ENCODE assay signal across 13 cellular contexts in the genomic region with DNA sequence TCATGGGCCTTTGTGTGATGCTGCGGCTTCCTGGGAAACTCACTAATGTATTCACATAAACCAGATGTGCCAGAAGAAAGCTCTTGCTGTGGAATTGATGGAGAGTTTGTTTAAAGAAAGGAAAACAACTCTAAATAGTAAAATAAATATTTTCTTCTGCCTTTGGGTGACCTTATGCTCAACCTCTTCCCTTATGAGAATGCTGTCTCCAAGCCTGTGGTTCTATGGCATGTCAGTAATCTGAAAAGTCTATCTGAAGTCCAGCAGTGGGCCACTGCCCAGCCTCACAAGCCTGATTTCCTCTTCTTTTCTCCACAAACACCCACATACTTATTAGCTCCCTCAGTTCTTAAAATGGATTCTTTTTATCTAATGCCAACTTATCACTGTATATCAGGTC. TPM values are rescaled to one million over a fixed set of nuclear protein-coding genes. Genes with fewer than 3 reads are reported as not detected.
A peak's percentile ranks its signal among the peaks of the same experiment; 100 is the strongest.
DNase-seq lines count a peak whose midpoint lies in the region; ATAC-seq and TF ChIP-seq lines count a peak whose summit lies in the region.
"Had no signal": no experiment of that assay in that cellular context is flagged by ENCODE, and none has a peak within 500 bp of the region (broad histone marks: within the 10 kb centered on the region; RNA-seq: fewer than 3 reads in every experiment).

No MANE protein-coding gene starts in this region.

- peak; percentile 52 for DNase-seq in HFFc6
- peak; percentile 75 for DNase-seq in brain pericyte (ENCODE audit: low read depth, low spot score)
- DNase-seq in lower lobe of right lung = no peak
- DNase-seq in vagina (ENCODE audit: extremely low spot score in 2 of 2) = no peak
- DNase-seq in stimulated activated CD4-positive, alpha-beta T cell treated with anti-CD3 and anti-CD28 coated beads, Interleukin-1b, Interleukin-23, amount 100 ng/mL, for 48 hours = no peak
- DNase-seq in NCI-H69 (lab: John Stamatoyannopoulos, UW) = no peak
- DNase-seq in midbrain (lab: John Stamatoyannopoulos, UW) = no peak
- DNase-seq: activated CD4-positive, alpha-beta memory T cell treated with anti-CD3 and anti-CD28 coated beads, Interleukin-2, amount 10 ng/mL, durations not matched to agents 7 days and 5 days; activated effector memory CD4-positive, alpha-beta T cell treated with Interleukin-2 at 50 U/mL for 16 hours; NCI-H510A; stomach had no signal

- H3K36me3 ChIP-seq in lower lobe of right lung (no peaks in the 10 kb centered on the region), vagina (no peaks in the 10 kb centered on the region)
- H3K36me3 ChIP-seq: esophagus muscularis mucosa, prostate gland, stomach had no signal

- H3K9me3 Mint-ChIP-seq in HFFc6 = no peaks in the 10 kb centered on the region
- H3K9me3 Mint-ChIP-seq: activated CD4-positive, alpha-beta memory T cell treated with anti-CD3 and anti-CD28 coated beads, Interleukin-2, amount 10 ng/mL, durations not matched to agents 7 days and 5 days had no signal

- no peaks in the 10 kb centered on the region for H3K36me3 Mint-ChIP-seq in HFFc6 (ENCODE audit: low read depth)

- no peak for TF ChIP-seq CTCF in HFFc6 (IDR thresholded peaks at IDR 0.05)
- TF ChIP-seq CTCF in lower lobe of right lung (IDR thresholded peaks at IDR 0.05) = no peak
- no peak for TF ChIP-seq CTCF in vagina (IDR thresholded peaks at IDR 0.05)

- H3K4me1 Mint-ChIP-seq in HFFc6 (ENCODE audit: low read depth) = peaks cover 83% of the 10 kb centered on the region
- H3K4me1 Mint-ChIP-seq: activated CD4-positive, alpha-beta memory T cell treated with anti-CD3 and anti-CD28 coated beads, Interleukin-2, amount 10 ng/mL, durations not matched to agents 7 days and 5 days had no signal

- H3K4me3 Mint-ChIP-seq in HFFc6 = peak overlapping the region; percentile 8; the same call in 1 of the 2 replicates
- H3K4me3 Mint-ChIP-seq: activated CD4-positive, alpha-beta memory T cell treated with anti-CD3 and anti-CD28 coated beads, Interleukin-2, amount 10 ng/mL, durations not matched to agents 7 days and 5 days had no signal

- no peaks in the 10 kb centered on the region for H3K27me3 ChIP-seq in lower lobe of right lung (ENCODE audit: low read depth)
- H3K27me3 ChIP-seq in vagina = no peaks in the 10 kb centered on the region
- H3K27me3 ChIP-seq: esophagus muscularis mucosa, stomach had no signal

- no peak overlapping the region for H3K27ac ChIP-seq in lower lobe of right lung
- H3K27ac ChIP-seq in vagina = peak overlapping the region; percentile 28
- H3K27ac ChIP-seq: esophagus muscularis mucosa, prostate gland had no signal

- H3K27me3 Mint-ChIP-seq in HFFc6 (ENCODE audit: insufficient read depth) = no peaks in the 10 kb centered on the region; the same call in 1 of the 2 replicates
- H3K27me3 Mint-ChIP-seq: activated CD4-positive, alpha-beta memory T cell treated with anti-CD3 and anti-CD28 coated beads, Interleukin-2, amount 10 ng/mL, durations not matched to agents 7 days and 5 days had no signal

- H3K4me1 ChIP-seq in lower lobe of right lung (peaks cover 22% of the 10 kb centered on the region), vagina (peaks cover 41% of the 10 kb centered on the region)
- H3K4me1 ChIP-seq: prostate gland had no signal

- ATAC-seq in lower lobe of right lung = peak; percentile 51 to 73

- no peak for TF ChIP-seq POLR2A in vagina (IDR thresholded peaks at IDR 0.05)

- no peak overlapping the region for H3K4me3 ChIP-seq in lower lobe of right lung
- H3K4me3 ChIP-seq in vagina = no peak overlapping the region
- H3K4me3 ChIP-seq: esophagus muscularis mucosa, prostate gland, stomach had no signal

- no peaks in the 10 kb centered on the region for H3K9me3 ChIP-seq in lower lobe of right lung
- H3K9me3 ChIP-seq in vagina = no peaks in the 10 kb centered on the region
- H3K9me3 ChIP-seq: esophagus muscularis mucosa, prostate gland, stomach had no signal

- H3K27ac Mint-ChIP-seq in HFFc6 = peak overlapping the region; percentile 76
- H3K27ac Mint-ChIP-seq: activated CD4-positive, alpha-beta memory T cell treated with anti-CD3 and anti-CD28 coated beads, Interleukin-2, amount 10 ng/mL, durations not matched to agents 7 days and 5 days had no signal

- intact Hi-C loops in lower lobe of right lung (cut with DNase I) (no loop called here), vagina (cut with DNase I) (loop anchor here (10.0 kb wide), 1 partner anchor 74 kb away; no protein-coding TSS in a partner anchor)

RNA-seq across cellular contexts. Expression of a gene that starts 49.9 kb away (rescaled TPM):
- total RNA-seq in HFFc6 (2021; fragmentation: NEBNext Ultra II Directional; extraction: Animal tissue kit (Norgen Biotek cat#: 25700)) = 10 to 100 TPM; 35.4 to 55.9 (median 37.6) TPM
- 33.6 TPM for total RNA-seq in lower lobe of right lung
- 66.8 TPM for total RNA-seq in vagina

Comparison
In these comparisons a context has a peak if more than half of its experiments do, and no peak if none do; other contexts are left out.
1. DNase-seq: peak in HFFc6 (single experiment) and brain pericyte (single experiment); none in lower lobe of right lung (single experiment), vagina (0 of 2), stimulated activated CD4-positive, alpha-beta T cell treated with anti-CD3 and anti-CD28 coated beads, Interleukin-1b, Interleukin-23, amount 100 ng/mL, for 48 hours (single experiment), NCI-H69 (single experiment) and midbrain (single experiment).